In genomic region chr2:207061181-207061580, GRCh38 we compare ENCODE assay signal across 27 cellular contexts.
"Had no signal": no experiment of that assay in that cellular context is flagged by ENCODE, and none has a peak within 500 bp of the region (broad histone marks: within the 10 kb centered on the region; RNA-seq: fewer than 3 reads in every experiment).

No MANE protein-coding gene starts in this region.

- H3K27ac ChIP-seq: brain microvascular endothelial cell, SK-N-MC, WERI-Rb-1 had no signal

- H3K27me3 ChIP-seq: brain microvascular endothelial cell had no signal

- DNase-seq: activated CD4-positive, alpha-beta T cell treated with anti-CD3 and anti-CD28 coated beads for 1 hour; activated CD4-positive, alpha-beta T cell treated with anti-CD3 and anti-CD28 coated beads for 48 hours; activated CD4-positive, alpha-beta T cell treated with anti-CD3 and anti-CD28 coated beads, Interleukin-2, amount 50 U/mL, for 48 hours; activated CD4-positive, CD25-positive, alpha-beta regulatory T cell; activated CD8-positive, alpha-beta memory T cell treated with anti-CD3 and anti-CD28 coated beads, Interleukin-2, amount 50 U/mL, for 4 hours; activated CD8-positive, alpha-beta T cell treated with anti-CD3 and anti-CD28 coated beads, Interleukin-2, amount 10 ng/mL, durations not matched to agents 7 days and 5 days; activated gamma-delta T cell treated with Interleukin-2 at 50 U/mL for 16 hours; activated naive CD4-positive, alpha-beta T cell treated with anti-CD3 and anti-CD28 coated beads, Interleukin-2, amount 10 ng/mL, durations not matched to agents 7 days and 5 days; activated naive CD8-positive, alpha-beta T cell treated with anti-CD3 and anti-CD28 coated beads, Interleukin-2, amount 50 U/mL, for 24 hours; activated T-cell treated with anti-CD3 and anti-CD28 coated beads for 4 hours; activated T-cell treated with anti-CD3 and anti-CD28 coated beads, Interleukin-2, amount 50 U/mL, for 4 hours; anterior cingulate cortex; brain microvascular endothelial cell; Kasumi-1; KG1; MM.1S; MV-4-11; NCI-H1092; NCI-H1436 treated with DMSO at 0.1 percent for 48 hours; NCI-H1694 treated with DMSO at 0.1 percent for 48 hours; NCI-H524 treated with DMSO at 0.1 percent for 48 hours; SIG-M5; T1000; WERI-Rb-1 had no signal

- ATAC-seq: activated CD8-positive, alpha-beta T cell treated with anti-CD3 and anti-CD28 coated beads, Interleukin-2, amount 10 ng/mL, durations not matched to agents 7 days and 5 days; activated naive CD8-positive, alpha-beta T cell treated with anti-CD3 and anti-CD28 coated beads, Interleukin-2, amount 50 U/mL, for 24 hours; activated T-cell treated with anti-CD3 and anti-CD28 coated beads, Interleukin-2, amount 50 U/mL, for 4 hours; Panc1; Right ventricle myocardium inferior had no signal

- H3K4me3 ChIP-seq: SK-N-MC had no signal

- H3K36me3 ChIP-seq: brain microvascular endothelial cell, WERI-Rb-1 had no signal
